In the genomic region with DNA sequence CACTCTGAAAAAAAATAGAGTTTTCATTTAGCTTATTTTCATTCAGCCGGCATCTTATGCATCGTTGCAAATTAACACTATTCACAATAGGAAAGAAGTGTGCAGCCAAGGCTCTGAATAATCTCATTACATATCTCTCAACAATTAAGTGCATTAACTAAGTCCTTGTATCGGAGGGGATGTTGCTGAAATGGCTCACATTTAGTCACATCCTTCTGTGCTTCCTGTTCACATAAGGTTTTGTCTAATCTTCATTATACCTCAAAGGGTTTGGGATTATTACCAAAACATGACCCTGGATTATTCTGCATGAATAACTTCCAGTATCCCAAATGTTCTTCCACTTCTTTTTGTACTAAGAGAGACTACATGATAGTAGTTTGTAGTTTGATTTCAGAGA, we compare ENCODE assay signal across 27 cellular contexts.
"Had no signal": no experiment of that assay in that cellular context is flagged by ENCODE, and none has a peak within 500 bp of the region (broad histone marks: within the 10 kb centered on the region; RNA-seq: fewer than 3 reads in every experiment).

No MANE protein-coding gene starts in this region.

- H3K36me3 Mint-ChIP-seq: neural progenitor cell; stimulated activated effector memory CD8-positive, alpha-beta T cell treated with anti-CD3 and anti-CD28 coated beads, Interleukin-12 subunit alpha, Interleukin-12 subunit beta, amount 100 ng/mL, for 72 hours; stimulated activated naive B cell treated with anti-CD40 and anti-IgM and Interleukin-4, amounts not matched to agents 10 μg/mL and 1 μg/mL and 100 μg/mL, for 72 hours had no signal

- DNase-seq: occipital lobe; ovary; posterior cingulate gyrus; psoas muscle; right cardiac atrium; right lobe of liver; sigmoid colon; small intestine; stimulated activated CD4-positive, alpha-beta T cell treated with anti-CD3 and anti-CD28 coated beads, Interleukin-15, amount 100 ng/mL, for 24 hours; stimulated activated CD4-positive, alpha-beta T cell treated with anti-CD3 and anti-CD28 coated beads, Interleukin-2, amount 100 ng/mL, for 24 hours; stimulated activated CD4-positive, alpha-beta T cell treated with anti-CD3 and anti-CD28 coated beads, Interleukin-2, amount 100 ng/mL, for 48 hours; stimulated activated CD4-positive, alpha-beta T cell treated with anti-CD3 and anti-CD28 coated beads, Interleukin-4, amount 100 ng/mL, for 24 hours; stimulated activated naive B cell treated with anti-CD40 and anti-IgM and Interleukin-4, amounts not matched to agents 10 μg/mL and 1 μg/mL and 100 μg/mL, for 72 hours; stimulated activated naive CD4-positive, alpha-beta T cell treated with Interleukin-2 at 50 U/mL for 16 hours; stomach; thyroid gland; trophoblast cell; upper lobe of left lung had no signal

- H3K36me3 ChIP-seq: neural progenitor cell, ovary, right lobe of liver, sigmoid colon, stomach, thoracic aorta, thyroid gland, tibial nerve, upper lobe of left lung, vagina had no signal

- H3K4me3 Mint-ChIP-seq: nephron; neural progenitor cell; stimulated activated effector memory CD8-positive, alpha-beta T cell treated with anti-CD3 and anti-CD28 coated beads, Interleukin-12 subunit alpha, Interleukin-12 subunit beta, amount 100 ng/mL, for 72 hours; stimulated activated naive B cell treated with anti-CD40 and anti-IgM and Interleukin-4, amounts not matched to agents 10 μg/mL and 1 μg/mL and 100 μg/mL, for 72 hours; stimulated activated naive CD8-positive, alpha-beta T cell treated with anti-CD3 and anti-CD28 coated beads, Interleukin-15, Interleukin-2, amounts not matched to agents 100 ng/mL and 50 ng/mL, for 24 hours had no signal

- H3K9me3 ChIP-seq: ovary, psoas muscle, right lobe of liver, thoracic aorta, thyroid gland, upper lobe of left lung, vagina had no signal

- H3K4me3 ChIP-seq: neural progenitor cell, ovary, psoas muscle, right lobe of liver, sigmoid colon, stomach, thoracic aorta, thyroid gland, tibial nerve, upper lobe of left lung, vagina had no signal

- H3K27me3 Mint-ChIP-seq: progenitor cell of endocrine pancreas; stimulated activated naive B cell treated with anti-CD40 and anti-IgM and Interleukin-4, amounts not matched to agents 10 μg/mL and 1 μg/mL and 100 μg/mL, for 72 hours; stimulated activated naive CD8-positive, alpha-beta T cell treated with anti-CD3 and anti-CD28 coated beads, Interleukin-15, Interleukin-2, amounts not matched to agents 100 ng/mL and 50 ng/mL, for 24 hours had no signal

- ATAC-seq: psoas muscle; right cardiac atrium; right lobe of liver; stimulated activated effector memory CD8-positive, alpha-beta T cell treated with anti-CD3 and anti-CD28 coated beads, Interleukin-12 subunit alpha, Interleukin-12 subunit beta, amount 100 ng/mL, for 72 hours; stimulated activated naive B cell treated with anti-CD40 and anti-IgM and Interleukin-4, amounts not matched to agents 10 μg/mL and 1 μg/mL and 100 μg/mL, for 72 hours had no signal

- H3K27ac Mint-ChIP-seq: nephron; neural progenitor cell; progenitor cell of endocrine pancreas; stimulated activated effector memory CD8-positive, alpha-beta T cell treated with anti-CD3 and anti-CD28 coated beads, Interleukin-12 subunit alpha, Interleukin-12 subunit beta, amount 100 ng/mL, for 72 hours; stimulated activated naive B cell treated with anti-CD40 and anti-IgM and Interleukin-4, amounts not matched to agents 10 μg/mL and 1 μg/mL and 100 μg/mL, for 72 hours; stimulated activated naive CD8-positive, alpha-beta T cell treated with anti-CD3 and anti-CD28 coated beads, Interleukin-15, Interleukin-2, amounts not matched to agents 100 ng/mL and 50 ng/mL, for 24 hours had no signal

- H3K4me1 ChIP-seq: parathyroid adenoma, psoas muscle, right lobe of liver, sigmoid colon, stomach, thyroid gland, tibial nerve, upper lobe of left lung, vagina had no signal

- H3K27ac ChIP-seq: neural progenitor cell, ovary, parathyroid adenoma, psoas muscle, right lobe of liver, sigmoid colon, stomach, thoracic aorta, thyroid gland, tibial nerve, upper lobe of left lung, vagina had no signal

- H3K27me3 ChIP-seq: ovary, right lobe of liver, sigmoid colon, stomach, thyroid gland, tibial nerve, upper lobe of left lung, vagina had no signal

- H3K4me1 Mint-ChIP-seq: nephron; stimulated activated effector memory CD8-positive, alpha-beta T cell treated with anti-CD3 and anti-CD28 coated beads, Interleukin-12 subunit alpha, Interleukin-12 subunit beta, amount 100 ng/mL, for 72 hours; stimulated activated naive B cell treated with anti-CD40 and anti-IgM and Interleukin-4, amounts not matched to agents 10 μg/mL and 1 μg/mL and 100 μg/mL, for 72 hours had no signal
